Comparison of ENCODE assay signal across 1 cellular context in the genomic region with DNA sequence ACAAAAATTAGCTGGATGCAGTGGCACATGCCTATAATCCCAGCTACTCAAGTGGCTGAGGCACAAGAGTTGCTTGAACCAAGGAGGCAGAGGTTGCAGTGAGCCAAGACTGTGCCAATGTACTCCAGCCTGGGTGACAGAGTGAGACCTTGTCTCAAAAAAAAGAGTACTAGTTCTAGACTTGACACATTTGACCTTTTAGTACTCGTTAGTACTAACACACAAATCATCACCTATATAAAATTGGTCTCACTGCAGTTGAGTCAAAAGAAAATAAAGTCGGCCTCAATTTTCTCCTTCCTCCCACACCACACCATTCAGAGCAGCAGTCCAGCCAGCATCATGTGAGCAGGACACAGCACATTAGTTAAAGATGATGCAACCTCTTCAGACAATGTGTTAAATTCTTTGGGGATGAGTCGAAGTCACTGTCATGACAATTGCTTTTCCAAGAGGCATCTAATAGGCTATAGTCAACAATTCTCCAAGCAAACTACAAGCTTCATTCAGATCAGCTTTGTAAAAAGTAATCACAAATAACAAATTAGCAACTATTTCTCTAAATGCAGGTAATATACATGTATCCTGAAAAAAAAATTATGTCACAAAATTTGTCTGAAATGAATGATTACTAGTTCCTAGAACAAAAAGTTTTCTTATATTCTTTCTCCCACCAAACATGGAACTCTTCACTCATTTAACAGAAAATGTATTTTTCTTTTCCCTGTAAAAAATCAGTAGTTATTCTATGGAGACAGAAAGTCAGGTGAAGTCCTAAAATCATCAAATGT.
A peak's percentile ranks its signal among the peaks of the same experiment; 100 is the strongest.
TF ChIP-seq lines count a peak whose summit lies in the region.

No MANE protein-coding gene starts in this region.

TF ChIP-seq in K562, 482 proteins besides CTCF, POLR2A, EP300 and RAD21 (continued from another document and continues in another):
- TF ChIP-seq, protein P1, sequence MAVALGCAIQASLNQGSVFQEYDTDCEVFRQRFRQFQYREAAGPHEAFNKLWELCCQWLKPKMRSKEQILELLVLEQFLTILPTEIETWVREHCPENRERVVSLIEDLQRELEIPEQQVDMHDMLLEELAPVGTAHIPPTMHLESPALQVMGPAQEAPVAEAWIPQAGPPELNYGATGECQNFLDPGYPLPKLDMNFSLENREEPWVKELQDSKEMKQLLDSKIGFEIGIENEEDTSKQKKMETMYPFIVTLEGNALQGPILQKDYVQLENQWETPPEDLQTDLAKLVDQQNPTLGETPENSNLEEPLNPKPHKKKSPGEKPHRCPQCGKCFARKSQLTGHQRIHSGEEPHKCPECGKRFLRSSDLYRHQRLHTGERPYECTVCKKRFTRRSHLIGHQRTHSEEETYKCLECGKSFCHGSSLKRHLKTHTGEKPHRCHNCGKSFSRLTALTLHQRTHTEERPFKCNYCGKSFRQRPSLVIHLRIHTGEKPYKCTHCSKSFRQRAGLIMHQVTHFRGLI (CRISPR knock-in tag; IDR thresholded peaks at IDR 0.05), result peak; percentile 74
- TF ChIP-seq ELF2 (CRISPR knock-in tag; IDR thresholded peaks at IDR 0.05) (peak; percentile 11; the same call in 1 of the 2 replicates), FOSL1 (tag; conservative IDR thresholded peaks at IDR 0.05) (peak; percentile 96), C11orf30 (IDR thresholded peaks at IDR 0.05; ENCODE audit: low read depth) (peak; percentile 24; the same call in 1 of the 2 replicates), ZSCAN32 (CRISPR knock-in tag; IDR thresholded peaks at IDR 0.05) (peak; percentile 98), FOXM1 (IDR thresholded peaks at IDR 0.05; ENCODE audit: low read depth) (no peak), FOXM1 (CRISPR knock-in tag; IDR thresholded peaks at IDR 0.05; ENCODE audit: low read depth) (no peak), ZNF589 (CRISPR knock-in tag; IDR thresholded peaks at IDR 0.05; ENCODE audit: low read depth) (peak; percentile 98), HDAC8 (tag; IDR thresholded peaks at IDR 0.05) (peak; percentile 94), PTTG1 (tag; IDR thresholded peaks at IDR 0.05; ENCODE audit: low read depth) (peak; percentile 76; the same call in 1 of the 2 replicates), BRD9 (IDR thresholded peaks at IDR 0.05; ENCODE audit: low read depth, partially characterized antibody) (peak; percentile 33), ZKSCAN8 (CRISPR knock-in tag; IDR thresholded peaks at IDR 0.05) (peak; percentile 79), MEF2D (tag; conservative IDR thresholded peaks at IDR 0.05; ENCODE audit: low read depth) (peak; percentile 89), ZNF311 (CRISPR knock-in tag; IDR thresholded peaks at IDR 0.05) (peak; percentile 89), ZBTB17 (CRISPR knock-in tag; IDR thresholded peaks at IDR 0.05) (peak; percentile 74; the same call in 1 of the 2 replicates), ZNF347 (CRISPR knock-in tag; IDR thresholded peaks at IDR 0.05; ENCODE audit: low read depth) (no peak), HCFC1 (IDR thresholded peaks at IDR 0.05; ENCODE audit: low read depth, low read length) (no peak), BACH1 (tag; IDR thresholded peaks at IDR 0.05) (peak; percentile 78), TAF9B (IDR thresholded peaks at IDR 0.05; ENCODE audit: partially characterized antibody) (peak; percentile 50), JUNB (CRISPR knock-in tag; conservative IDR thresholded peaks at IDR 0.05) (0 out of 2 replicates have a peak, but pooled peaks have one; percentile 49), CEBPG (CRISPR knock-in tag; IDR thresholded peaks at IDR 0.05) (peak; percentile 98), CEBPG (tag; conservative IDR thresholded peaks at IDR 0.05 in 1 of 2, IDR thresholded peaks at IDR 0.05 in 1 of 2) (peak; percentile 99 to 100), SIRT6 (IDR thresholded peaks at IDR 0.05; ENCODE audit: low read depth, low read length) (no peak), L3MBTL2 (IDR thresholded peaks at IDR 0.05) (peak; percentile 98), ZNF140 (CRISPR knock-in tag; IDR thresholded peaks at IDR 0.05) (no peak), SMARCA4 (IDR thresholded peaks at IDR 0.05) (peak; percentile 80), ZNF76 (CRISPR knock-in tag; IDR thresholded peaks at IDR 0.05; ENCODE audit: borderline replicate concordance) (peak; percentile 45; the same call in 1 of the 2 replicates), RFX7 (CRISPR knock-in tag; IDR thresholded peaks at IDR 0.05) (no peak), SMARCE1 (IDR thresholded peaks at IDR 0.05) (peak; percentile 64; the same call in 1 of the 2 replicates), MECOM (CRISPR knock-in tag; IDR thresholded peaks at IDR 0.05) (peak; percentile 100), NFE2 (IDR thresholded peaks at IDR 0.05; ENCODE audit: low read depth) (peak; percentile 32; the same call in 1 of the 2 replicates), GTF2A2 (tag; IDR thresholded peaks at IDR 0.05) (peak; percentile 30; the same call in 1 of the 2 replicates), TOE1 (IDR thresholded peaks at IDR 0.05; ENCODE audit: borderline replicate concordance) (0 out of 2 replicates have a peak, but pooled peaks have one; percentile 69), TOE1 (CRISPR knock-in tag; IDR thresholded peaks at IDR 0.05; ENCODE audit: borderline replicate concordance, low read depth) (no peak), FOXA3 (CRISPR knock-in tag; conservative IDR thresholded peaks at IDR 0.05 in 1 of 2, IDR thresholded peaks at IDR 0.05 in 1 of 2) (peak in 1 of 2 experiments; percentile 23; a peak in 1 of 4 replicates), SRSF3 (IDR thresholded peaks at IDR 0.05; ENCODE audit: insufficient read depth, low read length) (no peak), CREM (IDR thresholded peaks at IDR 0.05; ENCODE audit: low read depth) (peak; percentile 34; the same call in 1 of the 2 replicates), RBM25 (IDR thresholded peaks at IDR 0.05; ENCODE audit: low read depth, low read length, severe bottlenecking) (no peak), CBX8 (IDR thresholded peaks at IDR 0.05; ENCODE audit: borderline replicate concordance, extremely low read depth, low read depth, low read length, poor library complexity, severe bottlenecking) (no peak), ZNF282 (CRISPR knock-in tag; IDR thresholded peaks at IDR 0.05) (no peak), RFX1 (IDR thresholded peaks at IDR 0.05) (peak; percentile 25; the same call in 1 of the 2 replicates), ATF1 (CRISPR knock-in tag; IDR thresholded peaks at IDR 0.05) (no peak), ATF1 (tag; IDR thresholded peaks at IDR 0.05) (peak; percentile 53), POLR2H (tag; IDR thresholded peaks at IDR 0.05; ENCODE audit: low read depth) (peak; percentile 72), SMAD3 (CRISPR knock-in tag; conservative IDR thresholded peaks at IDR 0.05) (peak; percentile 76; the same call in 1 of the 2 replicates), PTRF (tag; IDR thresholded peaks at IDR 0.05) (peak; percentile 59)
- TF ChIP-seq, protein P2, sequence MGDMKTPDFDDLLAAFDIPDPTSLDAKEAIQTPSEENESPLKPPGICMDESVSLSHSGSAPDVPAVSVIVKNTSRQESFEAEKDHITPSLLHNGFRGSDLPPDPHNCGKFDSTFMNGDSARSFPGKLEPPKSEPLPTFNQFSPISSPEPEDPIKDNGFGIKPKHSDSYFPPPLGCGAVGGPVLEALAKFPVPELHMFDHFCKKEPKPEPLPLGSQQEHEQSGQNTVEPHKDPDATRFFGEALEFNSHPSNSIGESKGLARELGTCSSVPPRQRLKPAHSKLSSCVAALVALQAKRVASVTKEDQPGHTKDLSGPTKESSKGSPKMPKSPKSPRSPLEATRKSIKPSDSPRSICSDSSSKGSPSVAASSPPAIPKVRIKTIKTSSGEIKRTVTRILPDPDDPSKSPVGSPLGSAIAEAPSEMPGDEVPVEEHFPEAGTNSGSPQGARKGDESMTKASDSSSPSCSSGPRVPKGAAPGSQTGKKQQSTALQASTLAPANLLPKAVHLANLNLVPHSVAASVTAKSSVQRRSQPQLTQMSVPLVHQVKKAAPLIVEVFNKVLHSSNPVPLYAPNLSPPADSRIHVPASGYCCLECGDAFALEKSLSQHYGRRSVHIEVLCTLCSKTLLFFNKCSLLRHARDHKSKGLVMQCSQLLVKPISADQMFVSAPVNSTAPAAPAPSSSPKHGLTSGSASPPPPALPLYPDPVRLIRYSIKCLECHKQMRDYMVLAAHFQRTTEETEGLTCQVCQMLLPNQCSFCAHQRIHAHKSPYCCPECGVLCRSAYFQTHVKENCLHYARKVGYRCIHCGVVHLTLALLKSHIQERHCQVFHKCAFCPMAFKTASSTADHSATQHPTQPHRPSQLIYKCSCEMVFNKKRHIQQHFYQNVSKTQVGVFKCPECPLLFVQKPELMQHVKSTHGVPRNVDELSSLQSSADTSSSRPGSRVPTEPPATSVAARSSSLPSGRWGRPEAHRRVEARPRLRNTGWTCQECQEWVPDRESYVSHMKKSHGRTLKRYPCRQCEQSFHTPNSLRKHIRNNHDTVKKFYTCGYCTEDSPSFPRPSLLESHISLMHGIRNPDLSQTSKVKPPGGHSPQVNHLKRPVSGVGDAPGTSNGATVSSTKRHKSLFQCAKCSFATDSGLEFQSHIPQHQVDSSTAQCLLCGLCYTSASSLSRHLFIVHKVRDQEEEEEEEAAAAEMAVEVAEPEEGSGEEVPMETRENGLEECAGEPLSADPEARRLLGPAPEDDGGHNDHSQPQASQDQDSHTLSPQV (IDR thresholded peaks at IDR 0.05), result peak; percentile 97
- TF ChIP-seq, protein P3, sequence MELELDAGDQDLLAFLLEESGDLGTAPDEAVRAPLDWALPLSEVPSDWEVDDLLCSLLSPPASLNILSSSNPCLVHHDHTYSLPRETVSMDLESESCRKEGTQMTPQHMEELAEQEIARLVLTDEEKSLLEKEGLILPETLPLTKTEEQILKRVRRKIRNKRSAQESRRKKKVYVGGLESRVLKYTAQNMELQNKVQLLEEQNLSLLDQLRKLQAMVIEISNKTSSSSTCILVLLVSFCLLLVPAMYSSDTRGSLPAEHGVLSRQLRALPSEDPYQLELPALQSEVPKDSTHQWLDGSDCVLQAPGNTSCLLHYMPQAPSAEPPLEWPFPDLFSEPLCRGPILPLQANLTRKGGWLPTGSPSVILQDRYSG (tag; conservative IDR thresholded peaks at IDR 0.05; ENCODE audit: low read depth), result peak; percentile 60; the same call in 1 of the 2 replicates
- TF ChIP-seq, protein P4, sequence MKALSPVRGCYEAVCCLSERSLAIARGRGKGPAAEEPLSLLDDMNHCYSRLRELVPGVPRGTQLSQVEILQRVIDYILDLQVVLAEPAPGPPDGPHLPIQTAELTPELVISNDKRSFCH (CRISPR knock-in tag; IDR thresholded peaks at IDR 0.05), result peak; percentile 59; the same call in 1 of the 2 replicates
- TF ChIP-seq, protein P4 (tag; IDR thresholded peaks at IDR 0.05), result peak; percentile 57; the same call in 1 of the 2 replicates
- TF ChIP-seq, protein P5, sequence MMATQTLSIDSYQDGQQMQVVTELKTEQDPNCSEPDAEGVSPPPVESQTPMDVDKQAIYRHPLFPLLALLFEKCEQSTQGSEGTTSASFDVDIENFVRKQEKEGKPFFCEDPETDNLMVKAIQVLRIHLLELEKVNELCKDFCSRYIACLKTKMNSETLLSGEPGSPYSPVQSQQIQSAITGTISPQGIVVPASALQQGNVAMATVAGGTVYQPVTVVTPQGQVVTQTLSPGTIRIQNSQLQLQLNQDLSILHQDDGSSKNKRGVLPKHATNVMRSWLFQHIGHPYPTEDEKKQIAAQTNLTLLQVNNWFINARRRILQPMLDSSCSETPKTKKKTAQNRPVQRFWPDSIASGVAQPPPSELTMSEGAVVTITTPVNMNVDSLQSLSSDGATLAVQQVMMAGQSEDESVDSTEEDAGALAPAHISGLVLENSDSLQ (IDR thresholded peaks at IDR 0.05), result peak; percentile 33; the same call in 1 of the 2 replicates
- TF ChIP-seq, protein P6, sequence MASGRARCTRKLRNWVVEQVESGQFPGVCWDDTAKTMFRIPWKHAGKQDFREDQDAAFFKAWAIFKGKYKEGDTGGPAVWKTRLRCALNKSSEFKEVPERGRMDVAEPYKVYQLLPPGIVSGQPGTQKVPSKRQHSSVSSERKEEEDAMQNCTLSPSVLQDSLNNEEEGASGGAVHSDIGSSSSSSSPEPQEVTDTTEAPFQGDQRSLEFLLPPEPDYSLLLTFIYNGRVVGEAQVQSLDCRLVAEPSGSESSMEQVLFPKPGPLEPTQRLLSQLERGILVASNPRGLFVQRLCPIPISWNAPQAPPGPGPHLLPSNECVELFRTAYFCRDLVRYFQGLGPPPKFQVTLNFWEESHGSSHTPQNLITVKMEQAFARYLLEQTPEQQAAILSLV (tag; IDR thresholded peaks at IDR 0.05), result peak; percentile 95
- TF ChIP-seq, protein P7, sequence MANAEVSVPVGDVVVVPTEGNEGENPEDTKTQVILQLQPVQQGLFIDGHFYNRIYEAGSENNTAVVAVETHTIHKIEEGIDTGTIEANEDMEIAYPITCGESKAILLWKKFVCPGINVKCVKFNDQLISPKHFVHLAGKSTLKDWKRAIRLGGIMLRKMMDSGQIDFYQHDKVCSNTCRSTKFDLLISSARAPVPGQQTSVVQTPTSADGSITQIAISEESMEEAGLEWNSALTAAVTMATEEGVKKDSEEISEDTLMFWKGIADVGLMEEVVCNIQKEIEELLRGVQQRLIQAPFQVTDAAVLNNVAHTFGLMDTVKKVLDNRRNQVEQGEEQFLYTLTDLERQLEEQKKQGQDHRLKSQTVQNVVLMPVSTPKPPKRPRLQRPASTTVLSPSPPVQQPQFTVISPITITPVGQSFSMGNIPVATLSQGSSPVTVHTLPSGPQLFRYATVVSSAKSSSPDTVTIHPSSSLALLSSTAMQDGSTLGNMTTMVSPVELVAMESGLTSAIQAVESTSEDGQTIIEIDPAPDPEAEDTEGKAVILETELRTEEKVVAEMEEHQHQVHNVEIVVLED (CRISPR knock-in tag; IDR thresholded peaks at IDR 0.05), result peak; percentile 10; the same call in 1 of the 2 replicates
- TF ChIP-seq, protein P8, sequence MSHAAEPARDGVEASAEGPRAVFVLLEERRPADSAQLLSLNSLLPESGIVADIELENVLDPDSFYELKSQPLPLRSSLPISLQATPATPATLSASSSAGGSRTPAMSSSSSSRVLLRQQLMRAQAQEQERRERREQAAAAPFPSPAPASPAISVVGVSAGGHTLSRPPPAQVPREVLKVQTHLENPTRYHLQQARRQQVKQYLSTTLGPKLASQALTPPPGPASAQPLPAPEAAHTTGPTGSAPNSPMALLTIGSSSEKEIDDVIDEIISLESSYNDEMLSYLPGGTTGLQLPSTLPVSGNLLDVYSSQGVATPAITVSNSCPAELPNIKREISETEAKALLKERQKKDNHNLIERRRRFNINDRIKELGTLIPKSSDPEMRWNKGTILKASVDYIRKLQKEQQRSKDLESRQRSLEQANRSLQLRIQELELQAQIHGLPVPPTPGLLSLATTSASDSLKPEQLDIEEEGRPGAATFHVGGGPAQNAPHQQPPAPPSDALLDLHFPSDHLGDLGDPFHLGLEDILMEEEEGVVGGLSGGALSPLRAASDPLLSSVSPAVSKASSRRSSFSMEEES (CRISPR knock-in tag; IDR thresholded peaks at IDR 0.05), result no peak; the same call in 1 of the 2 replicates
- TF ChIP-seq, protein P9, sequence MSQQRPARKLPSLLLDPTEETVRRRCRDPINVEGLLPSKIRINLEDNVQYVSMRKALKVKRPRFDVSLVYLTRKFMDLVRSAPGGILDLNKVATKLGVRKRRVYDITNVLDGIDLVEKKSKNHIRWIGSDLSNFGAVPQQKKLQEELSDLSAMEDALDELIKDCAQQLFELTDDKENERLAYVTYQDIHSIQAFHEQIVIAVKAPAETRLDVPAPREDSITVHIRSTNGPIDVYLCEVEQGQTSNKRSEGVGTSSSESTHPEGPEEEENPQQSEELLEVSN (IDR thresholded peaks at IDR 0.05; ENCODE audit: borderline replicate concordance in 1 of 2, extremely low read depth in 1 of 2, insufficient read depth in 1 of 2, insufficient read length in 1 of 2, low read depth in 1 of 2, low read length in 1 of 2, poor library complexity in 1 of 2, severe bottlenecking in 1 of 2), result no peak
